Comparison of ENCODE assay signal across 1 cellular context in the genomic region with DNA sequence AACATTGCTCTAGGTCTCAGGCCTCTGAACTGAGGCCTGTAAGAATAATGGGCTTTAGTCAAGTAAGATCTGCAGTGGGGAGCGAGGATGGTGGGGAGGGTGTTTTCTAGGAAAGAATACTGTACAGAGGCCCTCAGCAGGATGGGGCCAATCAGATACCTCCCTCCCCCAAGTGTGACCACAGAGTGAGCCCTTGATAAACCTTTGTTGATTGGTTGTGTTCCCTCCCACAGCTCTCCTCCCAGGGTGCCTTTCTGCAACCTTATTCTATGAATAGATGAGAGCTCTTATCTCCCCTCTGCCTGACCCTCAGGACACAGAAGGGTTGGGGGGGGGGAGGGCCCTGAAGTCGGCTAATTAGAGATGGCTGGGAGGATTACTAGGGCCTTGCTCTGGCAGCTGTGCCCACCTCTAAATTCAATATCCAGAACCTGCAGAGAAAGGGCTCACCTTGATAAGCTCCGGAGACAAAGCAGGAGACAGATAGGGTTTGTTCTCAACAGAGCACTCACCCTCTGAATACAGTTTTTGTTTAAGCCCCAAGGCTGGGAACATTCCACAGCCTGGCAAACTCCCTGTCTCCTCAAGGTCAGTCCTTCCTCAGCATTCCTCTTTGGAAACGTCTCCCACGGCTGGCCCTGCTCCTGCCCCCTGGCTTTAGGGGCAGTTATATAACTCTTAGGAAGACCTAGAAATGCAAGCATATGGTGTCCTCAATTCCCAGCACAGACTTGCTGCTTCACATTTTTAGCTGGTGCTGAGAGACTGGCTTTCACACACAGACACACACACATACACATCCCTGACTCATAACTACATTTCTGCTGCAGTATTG.
TF ChIP-seq lines count a peak whose summit lies in the region.

No MANE protein-coding gene starts in this region.

TF ChIP-seq in K562, 482 proteins besides CTCF, POLR2A, EP300 and RAD21 (continued from another document and continues in another):
- TF ChIP-seq, protein P1, sequence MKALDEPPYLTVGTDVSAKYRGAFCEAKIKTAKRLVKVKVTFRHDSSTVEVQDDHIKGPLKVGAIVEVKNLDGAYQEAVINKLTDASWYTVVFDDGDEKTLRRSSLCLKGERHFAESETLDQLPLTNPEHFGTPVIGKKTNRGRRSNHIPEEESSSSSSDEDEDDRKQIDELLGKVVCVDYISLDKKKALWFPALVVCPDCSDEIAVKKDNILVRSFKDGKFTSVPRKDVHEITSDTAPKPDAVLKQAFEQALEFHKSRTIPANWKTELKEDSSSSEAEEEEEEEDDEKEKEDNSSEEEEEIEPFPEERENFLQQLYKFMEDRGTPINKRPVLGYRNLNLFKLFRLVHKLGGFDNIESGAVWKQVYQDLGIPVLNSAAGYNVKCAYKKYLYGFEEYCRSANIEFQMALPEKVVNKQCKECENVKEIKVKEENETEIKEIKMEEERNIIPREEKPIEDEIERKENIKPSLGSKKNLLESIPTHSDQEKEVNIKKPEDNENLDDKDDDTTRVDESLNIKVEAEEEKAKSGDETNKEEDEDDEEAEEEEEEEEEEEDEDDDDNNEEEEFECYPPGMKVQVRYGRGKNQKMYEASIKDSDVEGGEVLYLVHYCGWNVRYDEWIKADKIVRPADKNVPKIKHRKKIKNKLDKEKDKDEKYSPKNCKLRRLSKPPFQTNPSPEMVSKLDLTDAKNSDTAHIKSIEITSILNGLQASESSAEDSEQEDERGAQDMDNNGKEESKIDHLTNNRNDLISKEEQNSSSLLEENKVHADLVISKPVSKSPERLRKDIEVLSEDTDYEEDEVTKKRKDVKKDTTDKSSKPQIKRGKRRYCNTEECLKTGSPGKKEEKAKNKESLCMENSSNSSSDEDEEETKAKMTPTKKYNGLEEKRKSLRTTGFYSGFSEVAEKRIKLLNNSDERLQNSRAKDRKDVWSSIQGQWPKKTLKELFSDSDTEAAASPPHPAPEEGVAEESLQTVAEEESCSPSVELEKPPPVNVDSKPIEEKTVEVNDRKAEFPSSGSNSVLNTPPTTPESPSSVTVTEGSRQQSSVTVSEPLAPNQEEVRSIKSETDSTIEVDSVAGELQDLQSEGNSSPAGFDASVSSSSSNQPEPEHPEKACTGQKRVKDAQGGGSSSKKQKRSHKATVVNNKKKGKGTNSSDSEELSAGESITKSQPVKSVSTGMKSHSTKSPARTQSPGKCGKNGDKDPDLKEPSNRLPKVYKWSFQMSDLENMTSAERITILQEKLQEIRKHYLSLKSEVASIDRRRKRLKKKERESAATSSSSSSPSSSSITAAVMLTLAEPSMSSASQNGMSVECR (CRISPR knock-in tag; IDR thresholded peaks at IDR 0.05) = no peak
- TF ChIP-seq NFE2L1 (tag; IDR thresholded peaks at IDR 0.05; ENCODE audit: borderline replicate concordance, low read depth) (no peak), MECOM (CRISPR knock-in tag; IDR thresholded peaks at IDR 0.05) (peak; percentile 35; the same call in 1 of the 2 replicates), ZNF232 (CRISPR knock-in tag; IDR thresholded peaks at IDR 0.05) (no peak), YY1 (IDR thresholded peaks at IDR 0.05; ENCODE audit: borderline replicate concordance in 1 of 3, control insufficient read depth in 1 of 3, extremely low read depth in 1 of 3, insufficient read depth in 3 of 3, insufficient read length in 1 of 3, insufficient replicate concordance in 2 of 3, low read depth in 1 of 3, low read length in 2 of 3) (peak in 1 of 3 experiments; percentile 28), ZNF212 (CRISPR knock-in tag; IDR thresholded peaks at IDR 0.05) (no peak), PYGO2 (tag; IDR thresholded peaks at IDR 0.05) (no peak), STAT5B (CRISPR knock-in tag; IDR thresholded peaks at IDR 0.05) (no peak), CBFA2T2 (conservative IDR thresholded peaks at IDR 0.05) (peak; percentile 87), ESRRA (IDR thresholded peaks at IDR 0.05; ENCODE audit: borderline replicate concordance, low read depth) (peak; percentile 96), ATF6 (CRISPR knock-in tag; IDR thresholded peaks at IDR 0.05) (no peak), NELFE (IDR thresholded peaks at IDR 0.05; ENCODE audit: insufficient read depth, insufficient read length) (no peak), ZNF41 (CRISPR knock-in tag; conservative IDR thresholded peaks at IDR 0.05) (no peak), ZNF224 (CRISPR knock-in tag; IDR thresholded peaks at IDR 0.05) (no peak), HNRNPH1 (optimal IDR thresholded peaks at IDR 0.05; ENCODE audit: low read depth, low read length) (no peak), CREBBP (IDR thresholded peaks at IDR 0.05; ENCODE audit: low read depth, low read length) (no peak), ZNF24 (IDR thresholded peaks at IDR 0.05) (0 out of 2 replicates have a peak, but pooled peaks have one; percentile 24), ETV1 (tag; conservative IDR thresholded peaks at IDR 0.05; ENCODE audit: low read depth) (0 out of 2 replicates have a peak, but pooled peaks have one; percentile 51), HES1 (IDR thresholded peaks at IDR 0.05; ENCODE audit: low read depth) (peak; percentile 92), CCAR2 (IDR thresholded peaks at IDR 0.05; ENCODE audit: low read depth, low read length) (0 out of 2 replicates have a peak, but pooled peaks have one; percentile 41), HNRNPL (IDR thresholded peaks at IDR 0.05; ENCODE audit: low read depth, low read length) (no peak), TRIM28 (IDR thresholded peaks at IDR 0.05) (no peak; the same call in 1 of the 2 replicates), MAFK (IDR thresholded peaks at IDR 0.05; ENCODE audit: low read length) (no peak; the same call in 1 of the 2 replicates), ZNF354B (CRISPR knock-in tag; IDR thresholded peaks at IDR 0.05) (no peak), ZNF165 (CRISPR knock-in tag; IDR thresholded peaks at IDR 0.05; ENCODE audit: borderline replicate concordance) (no peak), ATF3 (IDR thresholded peaks at IDR 0.05) (no peak), ATF3 (CRISPR knock-in tag; conservative IDR thresholded peaks at IDR 0.05) (no peak), ZNF253 (CRISPR knock-in tag; conservative IDR thresholded peaks at IDR 0.05) (no peak), ZNF561 (CRISPR knock-in tag; conservative IDR thresholded peaks at IDR 0.05) (no peak), POLR3G (IDR thresholded peaks at IDR 0.05; ENCODE audit: extremely low read depth, insufficient read length, insufficient replicate concordance) (no peak), THRAP3 (IDR thresholded peaks at IDR 0.05; ENCODE audit: borderline replicate concordance) (no peak), ZNF324 (CRISPR knock-in tag; IDR thresholded peaks at IDR 0.05) (no peak), SP2 (IDR thresholded peaks at IDR 0.05; ENCODE audit: extremely low read depth, low read depth, low read length, poor library complexity, severe bottlenecking) (no peak), CBFA2T3 (IDR thresholded peaks at IDR 0.05) (peak; percentile 93), ILF3 (IDR thresholded peaks at IDR 0.05; ENCODE audit: borderline replicate concordance) (no peak)
- TF ChIP-seq, protein P2, sequence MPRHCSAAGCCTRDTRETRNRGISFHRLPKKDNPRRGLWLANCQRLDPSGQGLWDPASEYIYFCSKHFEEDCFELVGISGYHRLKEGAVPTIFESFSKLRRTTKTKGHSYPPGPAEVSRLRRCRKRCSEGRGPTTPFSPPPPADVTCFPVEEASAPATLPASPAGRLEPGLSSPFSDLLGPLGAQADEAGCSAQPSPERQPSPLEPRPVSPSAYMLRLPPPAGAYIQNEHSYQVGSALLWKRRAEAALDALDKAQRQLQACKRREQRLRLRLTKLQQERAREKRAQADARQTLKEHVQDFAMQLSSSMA (CRISPR knock-in tag; IDR thresholded peaks at IDR 0.05) = no peak
- TF ChIP-seq, protein P3, sequence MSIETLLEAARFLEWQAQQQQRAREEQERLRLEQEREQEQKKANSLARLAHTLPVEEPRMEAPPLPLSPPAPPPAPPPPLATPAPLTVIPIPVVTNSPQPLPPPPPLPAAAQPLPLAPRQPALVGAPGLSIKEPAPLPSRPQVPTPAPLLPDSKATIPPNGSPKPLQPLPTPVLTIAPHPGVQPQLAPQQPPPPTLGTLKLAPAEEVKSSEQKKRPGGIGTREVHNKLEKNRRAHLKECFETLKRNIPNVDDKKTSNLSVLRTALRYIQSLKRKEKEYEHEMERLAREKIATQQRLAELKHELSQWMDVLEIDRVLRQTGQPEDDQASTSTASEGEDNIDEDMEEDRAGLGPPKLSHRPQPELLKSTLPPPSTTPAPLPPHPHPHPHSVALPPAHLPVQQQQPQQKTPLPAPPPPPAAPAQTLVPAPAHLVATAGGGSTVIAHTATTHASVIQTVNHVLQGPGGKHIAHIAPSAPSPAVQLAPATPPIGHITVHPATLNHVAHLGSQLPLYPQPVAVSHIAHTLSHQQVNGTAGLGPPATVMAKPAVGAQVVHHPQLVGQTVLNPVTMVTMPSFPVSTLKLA (conservative IDR thresholded peaks at IDR 0.05) = 0 out of 4 replicates have a peak, but pooled peaks of 1 of the 2 experiments have one; percentile 35
- TF ChIP-seq, protein P4, sequence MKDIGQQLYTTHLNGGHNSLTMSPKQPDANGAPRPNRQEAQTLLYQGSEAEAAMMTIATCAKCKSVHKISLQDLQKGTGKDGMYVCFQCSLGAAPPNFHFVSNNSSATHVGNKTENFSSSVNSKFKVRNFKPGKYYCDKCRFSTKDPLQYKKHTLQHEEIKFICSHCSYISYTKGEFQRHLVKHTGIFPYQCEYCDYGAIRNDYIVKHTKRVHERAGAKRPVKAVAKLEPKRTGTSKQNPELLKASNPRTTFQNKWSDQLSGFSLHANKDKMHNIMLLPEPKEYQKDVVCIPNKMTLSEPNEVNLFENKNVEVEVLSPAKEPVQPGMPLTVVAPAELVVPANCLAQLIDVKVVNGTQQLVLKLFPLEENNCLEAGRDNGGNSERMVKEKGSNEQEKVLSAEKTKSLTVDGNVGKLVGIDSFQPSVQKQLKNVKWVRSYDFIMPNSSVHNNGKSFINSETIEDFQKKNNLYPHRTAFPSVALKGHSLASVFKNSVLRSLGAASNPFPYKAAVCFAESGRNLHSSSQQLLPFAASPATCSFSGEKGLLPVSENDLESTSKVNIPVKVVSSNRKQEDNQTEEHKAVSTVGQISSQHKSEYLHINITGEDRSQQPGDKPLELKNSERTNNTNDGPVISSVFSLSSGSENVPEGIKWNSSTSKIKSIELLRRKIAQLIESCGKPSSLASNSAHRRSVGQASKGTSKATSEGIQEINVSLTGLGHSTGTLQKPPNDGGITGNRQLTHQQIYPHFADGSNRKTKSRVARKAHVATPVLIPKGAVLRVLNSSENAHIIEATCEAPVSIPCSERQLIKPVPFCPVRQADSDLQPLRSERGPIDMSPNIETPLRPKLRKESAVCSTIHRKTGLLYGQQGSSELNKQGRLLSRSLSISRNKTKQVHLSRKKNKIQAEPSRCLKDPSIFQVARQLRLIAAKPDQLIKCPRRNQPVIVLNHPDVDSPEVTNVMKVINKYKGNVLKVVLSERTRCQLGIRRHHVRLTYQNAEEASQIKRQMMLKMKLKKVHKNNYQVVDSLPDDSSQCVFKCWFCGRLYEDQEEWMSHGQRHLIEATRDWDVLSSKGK (CRISPR knock-in tag; IDR thresholded peaks at IDR 0.05) = no peak
